ENCODE assay signal across 18 cellular contexts in the genomic region with DNA sequence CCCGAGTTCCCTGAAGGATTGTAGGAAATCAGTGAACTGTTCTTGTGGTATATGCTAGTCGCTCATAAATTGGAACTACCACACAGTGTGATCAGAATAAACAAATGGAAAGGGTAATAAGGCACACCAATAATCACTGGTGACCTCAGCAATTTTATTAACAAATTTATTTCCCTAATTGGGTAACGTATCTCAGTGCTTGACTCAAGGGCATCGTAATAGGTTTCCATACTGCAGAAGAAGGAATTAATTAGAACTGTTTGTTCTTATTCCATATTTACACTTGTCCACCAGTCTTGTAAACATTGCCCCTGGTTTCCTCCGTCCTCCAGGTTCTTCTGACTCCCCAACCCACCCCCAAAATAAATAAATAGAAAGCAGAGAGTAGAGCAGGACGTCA. TPM values are rescaled to one million over a fixed set of nuclear protein-coding genes. Genes with fewer than 3 reads are reported as not detected.
"Had no signal": no experiment of that assay in that cellular context is flagged by ENCODE, and none has a peak within 500 bp of the region (broad histone marks: within the 10 kb centered on the region; RNA-seq: fewer than 3 reads in every experiment).

No MANE protein-coding gene starts in this region.

- H3K36me3 ChIP-seq: brain microvascular endothelial cell had no signal

- H3K27ac ChIP-seq: brain microvascular endothelial cell, epithelial cell of prostate had no signal

- H3K27me3 Mint-ChIP-seq: activated naive CD8-positive, alpha-beta T cell; stimulated activated naive CD8-positive, alpha-beta T cell treated with anti-CD3 and anti-CD28 coated beads, Interleukin-15, amount 100 ng/mL, for 72 hours had no signal

- ATAC-seq: activated CD4-positive, CD25-positive, alpha-beta regulatory T cell treated with anti-CD3 and anti-CD28 coated beads, Interleukin-2, amount 50 U/mL, for 24 hours; effector memory CD8-positive, alpha-beta T cell; left colon; stimulated activated naive CD8-positive, alpha-beta T cell treated with anti-CD3 and anti-CD28 coated beads, Interleukin-15, amount 100 ng/mL, for 72 hours had no signal

- H3K9me3 Mint-ChIP-seq: dendritic cell treated with granulocyte-macrophage colony-stimulating factor and Interleukin-4, amounts not matched to agents 40 ng/mL and 50 ng/mL, for 4 days; effector memory CD8-positive, alpha-beta T cell; immature natural killer cell; nephron progenitor cell; stimulated activated naive CD8-positive, alpha-beta T cell treated with anti-CD3 and anti-CD28 coated beads, Interleukin-15, amount 100 ng/mL, for 72 hours had no signal

- DNase-seq: activated CD4-positive, alpha-beta T cell treated with anti-CD3 and anti-CD28 coated beads, Interleukin-2, amount 50 U/mL, for 4 hours; activated gamma-delta T cell; activated T-cell treated with anti-CD3 and anti-CD28 coated beads, Interleukin-2, amount 50 U/mL, for 1 hour; brain microvascular endothelial cell; cerebellar nuclear complex; effector memory CD8-positive, alpha-beta T cell; immature natural killer cell; left colon; mesenchymal stem cell; nephron progenitor cell; stimulated activated CD4-positive, alpha-beta T cell treated with anti-CD3 and anti-CD28 coated beads, Interleukin-4, amount 100 ng/mL, for 1 hour; stimulated activated CD8-positive, alpha-beta memory T cell treated with anti-CD3 and anti-CD28 coated beads, Interleukin-4, amount 100 ng/mL, for 48 hours; stimulated activated naive CD8-positive, alpha-beta T cell treated with anti-CD3 and anti-CD28 coated beads, Interleukin-15, amount 100 ng/mL, for 72 hours had no signal

- H3K4me3 Mint-ChIP-seq: activated naive CD8-positive, alpha-beta T cell; dendritic cell treated with granulocyte-macrophage colony-stimulating factor and Interleukin-4, amounts not matched to agents 40 ng/mL and 50 ng/mL, for 4 days; effector memory CD8-positive, alpha-beta T cell; immature natural killer cell; nephron progenitor cell; stimulated activated naive CD8-positive, alpha-beta T cell treated with anti-CD3 and anti-CD28 coated beads, Interleukin-15, amount 100 ng/mL, for 72 hours had no signal

- H3K36me3 Mint-ChIP-seq: activated naive CD8-positive, alpha-beta T cell; immature natural killer cell had no signal

- H3K4me1 Mint-ChIP-seq: immature natural killer cell had no signal

- H3K27ac Mint-ChIP-seq: activated naive CD8-positive, alpha-beta T cell; dendritic cell treated with granulocyte-macrophage colony-stimulating factor and Interleukin-4, amounts not matched to agents 40 ng/mL and 50 ng/mL, for 4 days; effector memory CD8-positive, alpha-beta T cell; immature natural killer cell; nephron progenitor cell; stimulated activated naive CD8-positive, alpha-beta T cell treated with anti-CD3 and anti-CD28 coated beads, Interleukin-15, amount 100 ng/mL, for 72 hours had no signal

RNA-seq across cellular contexts. Expression of a gene that starts 25.2 kb away (rescaled TPM):
- total RNA-seq: T-helper 2 cell treated with Interferon-gamma antibody and Interleukin-4, amounts not matched to agents 100 ng/mL and 5 ng/mL, for 36 hours had no signal
